Comparison of ENCODE assay signal across 22 cellular contexts in genomic region chr10:73134727-73135126, GRCh38. TPM values are rescaled to one million over a fixed set of nuclear protein-coding genes. Genes with fewer than 3 reads are reported as not detected.
DNase-seq lines count a peak whose midpoint lies in the region; ATAC-seq, FAIRE-seq and TF ChIP-seq lines count a peak whose summit lies in the region.
"Had no signal": no experiment of that assay in that cellular context is flagged by ENCODE, and none has a peak within 500 bp of the region (broad histone marks: within the 10 kb centered on the region; RNA-seq: fewer than 3 reads in every experiment).

No MANE protein-coding gene starts in this region.

- no peak overlapping the region for H2AFZ ChIP-seq in H9 (ENCODE audit: low read length)

- H3K56ac ChIP-seq in H9 (ENCODE audit: insufficient read length, low read depth, low read length) = no peak overlapping the region

- H2BK20ac ChIP-seq in H9 (ENCODE audit: low read depth, low read length, poor library complexity, severe bottlenecking) = no peak overlapping the region

- TF ChIP-seq POLR2A in H54 (IDR thresholded peaks at IDR 0.05; ENCODE audit: low read depth, low read length) = no peak

- peaks cover 3% of the 10 kb centered on the region for H3K79me1 ChIP-seq in H9 (ENCODE audit: insufficient read depth, low read depth, low read length, poor library complexity, severe bottlenecking)

- FAIRE-seq in H54 (lab: Jason Lieb, UNC) (peak; percentile 33), pancreas (lab: Jason Lieb, UNC) (peak; percentile 17)
- FAIRE-seq: A549, D721Med, GM12891, GM19239 had no signal

- no peak overlapping the region for H3K9ac ChIP-seq in H9 (ENCODE audit: extremely low read depth, insufficient read length, low read length)
- H3K9ac ChIP-seq: BLaER1 treated with 17β-estradiol and CSF1 and Interleukin-3, amounts not matched to agents 10 nM and 100 nM had no signal

- H3K4me2 ChIP-seq in H9 (ENCODE audit: insufficient read depth, insufficient read length, low read length) = no peak overlapping the region
- H3K4me2 ChIP-seq: A549; BLaER1 treated with 17β-estradiol and CSF1 and Interleukin-3, amounts not matched to agents 10 nM and 100 nM had no signal

- H3K79me2 ChIP-seq in H9 (ENCODE audit: insufficient read depth, low read length) = no peaks in the 10 kb centered on the region

- POLR2A ChIA-PET in activated CD4-positive, alpha-beta T cell treated with anti-CD3 and anti-CD28 coated beads for 36 hours (lab: Charles Lee) = no interaction called here

- H3K27ac Mint-ChIP-seq in activated CD4-positive, alpha-beta T cell treated with anti-CD3 and anti-CD28 coated beads for 36 hours = peak overlapping the region; percentile 19
- no peak overlapping the region for H3K27ac Mint-ChIP-seq in H9
- H3K27ac Mint-ChIP-seq: B cell; CD4-positive, alpha-beta T cell; CD8-positive, alpha-beta T cell had no signal

- H3K9me3 ChIP-seq in pancreas (no peaks in the 10 kb centered on the region), H9 (ENCODE audit: control insufficient read depth, low read depth, low read length) (no peaks in the 10 kb centered on the region)
- H3K9me3 ChIP-seq: A549; BLaER1 treated with 17β-estradiol and CSF1 and Interleukin-3, amounts not matched to agents 10 nM and 100 nM; Caco-2 had no signal

- peaks cover 3 to 86% (median 24%) of the 10 kb centered on the region in 3 donors for H3K36me3 ChIP-seq in pancreas

- no peak overlapping the region for H3K23ac ChIP-seq in H9 (ENCODE audit: insufficient read length, low read depth, low read length)

- no peak for DNase-seq in activated CD4-positive, alpha-beta T cell treated with anti-CD3 and anti-CD28 coated beads for 36 hours
- DNase-seq in activated CD4-positive, alpha-beta T cell treated with anti-CD3 and anti-CD28 coated beads, Interleukin-2, amount 50 U/mL, for 1 hour = no peak
- DNase-seq in H54 (ENCODE audit: insufficient read length, low spot score) (no peak), left colon (no peak), pancreas (no peak), H9 (no peak)
- DNase-seq: AML-193; Caco-2; Calu3; CD4-positive, alpha-beta T cell; CD8-positive, alpha-beta T cell; DMS79 treated with DMSO at 0.1 percent for 48 hours; GF-D8 had no signal

- no peak overlapping the region for H3K14ac ChIP-seq in H9 (ENCODE audit: insufficient read depth, low read length)

- no peak overlapping the region for H2BK15ac ChIP-seq in H9 (ENCODE audit: low read depth, low read length)

- H3K23me2 ChIP-seq in H9 (ENCODE audit: insufficient read length, low read depth, low read length, poor library complexity, severe bottlenecking) = no peaks in the 10 kb centered on the region

- 86 to 90% methylated on average over 3 of the region's 3 CpGs for WGBS in pancreas, 2 donors
- WGBS in H9 (ENCODE audit: extremely low coverage, insufficient read length, low lambda C conversion rate) = no CpG with 5 or more reads among the region's 3 CpGs

- intact Hi-C loops in activated CD4-positive, alpha-beta T cell treated with anti-CD3 and anti-CD28 coated beads for 36 hours (cut with DNase I, micrococcal nuclease) = no loop called here
- intact Hi-C loops in left colon (cut with DNase I, micrococcal nuclease) (no loop called here), pancreas (cut with DNase I) (no loop called here)

- H3K27me3 ChIP-seq in pancreas (no peaks in the 10 kb centered on the region), H9 (ENCODE audit: insufficient read depth, low read length) (no peaks in the 10 kb centered on the region)
- H3K27me3 ChIP-seq: BLaER1 treated with 17β-estradiol and CSF1 and Interleukin-3, amounts not matched to agents 10 nM and 100 nM had no signal

- no peak overlapping the region for H3K27ac ChIP-seq in pancreas
- no peak overlapping the region for H3K27ac ChIP-seq in H9 (ENCODE audit: insufficient read length, low read depth, low read length)
- H3K27ac ChIP-seq: 22Rv1; A549; BLaER1 treated with 17β-estradiol and CSF1 and Interleukin-3, amounts not matched to agents 10 nM and 100 nM; C4-2B had no signal

- H2BK5ac ChIP-seq in H9 (ENCODE audit: insufficient read length, low read length) = no peak overlapping the region

- H4K91ac ChIP-seq in H9 (ENCODE audit: insufficient read length, low read depth, low read length) = no peak overlapping the region

- H3K4me1 ChIP-seq in pancreas (no peaks in the 10 kb centered on the region), H9 (ENCODE audit: insufficient read depth, low read length) (no peaks in the 10 kb centered on the region)

- H4K5ac ChIP-seq in H9 (ENCODE audit: insufficient read length, low read depth, low read length) = no peak overlapping the region

- no peak for ATAC-seq in activated CD4-positive, alpha-beta T cell treated with anti-CD3 and anti-CD28 coated beads for 36 hours
- ATAC-seq in left colon (peak; percentile 91), pancreas (no peak), GM21619 (IDR thresholded peaks at IDR 0.05; ENCODE audit: unreplicated experiment) (no peak)
- ATAC-seq: A549; CD8-positive, alpha-beta T cell had no signal

- H3T11ph ChIP-seq in H9 (ENCODE audit: low read length) = no peak overlapping the region

- no peak overlapping the region for H4K8ac ChIP-seq in H9 (replicated peaks; ENCODE audit: insufficient read length, low read depth, low read length)

- no peak overlapping the region for H3K4me3 ChIP-seq in pancreas
- H3K4me3 ChIP-seq: A549; BLaER1 treated with 17β-estradiol and CSF1 and Interleukin-3, amounts not matched to agents 10 nM and 100 nM had no signal

- H2BK120ac ChIP-seq in H9 (ENCODE audit: low read depth, low read length, poor library complexity, severe bottlenecking) = no peak overlapping the region

- no peak overlapping the region for H2BK12ac ChIP-seq in H9 (ENCODE audit: insufficient read length, low read depth, low read length)

- H3K36me3 Mint-ChIP-seq in activated CD4-positive, alpha-beta T cell treated with anti-CD3 and anti-CD28 coated beads for 36 hours (ENCODE audit: low read depth) = peaks cover 45% of the 10 kb centered on the region
- H3K36me3 Mint-ChIP-seq in H9 (ENCODE audit: insufficient read depth in 1 of 3, low read depth in 3 of 3) = peaks cover 23 to 70% (median 67%) of the 10 kb centered on the region in 3 experiments; a peak in 6 of 7 replicates

- no peaks in the 10 kb centered on the region for H3K27me3 Mint-ChIP-seq in activated CD4-positive, alpha-beta T cell treated with anti-CD3 and anti-CD28 coated beads for 36 hours
- no peaks in the 10 kb centered on the region for H3K27me3 Mint-ChIP-seq in H9 (ENCODE audit: low read depth)
- H3K27me3 Mint-ChIP-seq: B cell; CD4-positive, alpha-beta T cell had no signal

- H4K20me1 ChIP-seq in H9 (ENCODE audit: control insufficient read depth, insufficient read depth, insufficient read length) = no peaks in the 10 kb centered on the region

- H3K18ac ChIP-seq in H9 (ENCODE audit: insufficient read length, low read depth, low read length) = no peak overlapping the region

- CTCF ChIA-PET in activated CD4-positive, alpha-beta T cell treated with anti-CD3 and anti-CD28 coated beads for 36 hours (lab: Charles Lee) = interaction anchor here (0.8 to 1.2 kb wide), 3 partner anchors 9 to 38 kb away, joined by 3 to 4 read pairs (median 3); partner anchors contain the start of gene P4HA1

- H2AK5ac ChIP-seq in H9 (ENCODE audit: insufficient read length, low read length) = no peak overlapping the region

- H3K9me3 Mint-ChIP-seq in activated CD4-positive, alpha-beta T cell treated with anti-CD3 and anti-CD28 coated beads for 36 hours (ENCODE audit: low read depth) = no peaks in the 10 kb centered on the region
- H3K9me3 Mint-ChIP-seq in H9 = no peaks in the 10 kb centered on the region
- H3K9me3 Mint-ChIP-seq: CD4-positive, alpha-beta T cell; CD8-positive, alpha-beta T cell had no signal

- H3K4ac ChIP-seq in H9 (ENCODE audit: low read depth, low read length) = no peak overlapping the region

- no peak overlapping the region for H3K4me3 Mint-ChIP-seq in activated CD4-positive, alpha-beta T cell treated with anti-CD3 and anti-CD28 coated beads for 36 hours
- no peak overlapping the region for H3K4me3 Mint-ChIP-seq in H9
- H3K4me3 Mint-ChIP-seq: B cell; CD4-positive, alpha-beta T cell; CD8-positive, alpha-beta T cell had no signal

- TF ChIP-seq CTCF in pancreas (IDR thresholded peaks at IDR 0.05) = no peak
- TF ChIP-seq CTCF in H9 (conservative IDR thresholded peaks at IDR 0.05) = no peak

- no peaks in the 10 kb centered on the region for H3K4me1 Mint-ChIP-seq in activated CD4-positive, alpha-beta T cell treated with anti-CD3 and anti-CD28 coated beads for 36 hours
- H3K4me1 Mint-ChIP-seq in H9 = no peaks in the 10 kb centered on the region

RNA-seq across cellular contexts. Expression of gene NUDT13, which starts 24.5 kb away (rescaled TPM):
- 1 to 10 TPM; 1.6 to 2.2 TPM for total RNA-seq in activated CD4-positive, alpha-beta T cell treated with anti-CD3 and anti-CD28 coated beads for 36 hours
- 1 to 10 TPM; 3.3 to 3.8 TPM for total RNA-seq in left colon
- 1 to 10 TPM in 5 of 6 donors, under 1 TPM in 1; 0.95 to 1.8 (median 1.2) TPM for total RNA-seq in pancreas
- 1 to 10 TPM; 1.8 to 2.4 TPM for polyA plus RNA-seq in pancreas
- total RNA-seq in H9 (2021) = 1.5 and 1.6 TPM in 2 replicates

RNA-seq across cellular contexts. Expression of gene ECD, which starts 33.1 kb away (rescaled TPM):
- total RNA-seq in activated CD4-positive, alpha-beta T cell treated with anti-CD3 and anti-CD28 coated beads for 36 hours = 10 to 100 TPM; 41.0 to 50.7 TPM
- total RNA-seq in left colon (10 to 100 TPM; 17.8 to 18.4 TPM), pancreas (10 to 100 TPM in 3 of 6 donors, 1 to 10 TPM in 3; 7.3 to 12.2 (median 9.7) TPM), H9 (2021) (39.9 and 41.6 TPM in 2 replicates)
- polyA plus RNA-seq in pancreas = 1 to 10 TPM; 4.0 to 9.5 TPM

RNA-seq across cellular contexts. Expression of gene FAM149B1, which starts 33.2 kb away (rescaled TPM):
- 10 to 100 TPM; 16.0 to 18.6 TPM for total RNA-seq in activated CD4-positive, alpha-beta T cell treated with anti-CD3 and anti-CD28 coated beads for 36 hours
- total RNA-seq in left colon = 10 to 100 TPM; 14.5 to 20.0 TPM
- total RNA-seq in pancreas = 10 to 100 TPM in 2 of 6 donors, 1 to 10 TPM in 4; 6.6 to 15.8 (median 7.4) TPM
- 10 to 100 TPM; 10.1 TPM for polyA plus RNA-seq in pancreas
- total RNA-seq in H9 (2021) = 16.8 and 17.9 TPM in 2 replicates

RNA-seq across cellular contexts. Expression of gene P4HA1, which starts 38.1 kb away (rescaled TPM):
- total RNA-seq in activated CD4-positive, alpha-beta T cell treated with anti-CD3 and anti-CD28 coated beads for 36 hours = 10 to 100 TPM; 51.8 to 58.5 TPM
- total RNA-seq in left colon (10 to 100 TPM; 14.1 to 33.3 TPM), pancreas (10 to 100 TPM in 3 of 6 donors, 1 to 10 TPM in 3; 8.6 to 26.1 (median 11.8) TPM), H9 (2021) (47.8 and 48.6 TPM in 2 replicates)
- polyA plus RNA-seq in pancreas = 1 to 10 TPM; 3.8 to 7.0 TPM
